Comparison of ENCODE assay signal across 8 cellular contexts in genomic region chr9:22452415-22453010, GRCh38. TPM values are rescaled to one million over a fixed set of nuclear protein-coding genes. Genes with fewer than 3 reads are reported as not detected.
DNase-seq lines count a peak whose midpoint lies in the region; ATAC-seq, FAIRE-seq and TF ChIP-seq lines count a peak whose summit lies in the region.

No MANE protein-coding gene starts in this region.

- H3K27ac ChIP-seq in OCI-LY3 (ENCODE audit: low read length) (no peak overlapping the region), GM12878 (ENCODE audit: control insufficient read depth, insufficient read depth) (no peak overlapping the region), liver (ENCODE audit: low read depth in 1 of 2, low read length in 2 of 2) (no peak overlapping the region)

- DNase-seq in NCI-H82 (lab: John Stamatoyannopoulos, UW) (peak; percentile 71), NCI-H82 treated with DMSO at 0.1 percent for 48 hours (lab: John Stamatoyannopoulos, UW; ENCODE audit: unreplicated experiment) (no peak), GM12878 (ENCODE audit: low read depth, low spot score) (no peak)
- DNase-seq in stimulated activated naive CD8-positive, alpha-beta T cell treated with anti-CD3 and anti-CD28 coated beads, Interleukin-15, amount 100 ng/mL, for 72 hours: peak; percentile 19 to 23

- H3K9ac ChIP-seq in OCI-LY3 (ENCODE audit: low read length) (peak overlapping the region; percentile 27; the same call in 1 of the 2 replicates), GM12878 (ENCODE audit: control insufficient read depth, insufficient read depth, low read length) (no peak overlapping the region), liver (ENCODE audit: low read depth in 1 of 2, low read length in 2 of 2) (peak overlapping the region in 1 of 2 donors; percentile 18)

- H3K27ac Mint-ChIP-seq in stimulated activated naive CD8-positive, alpha-beta T cell treated with anti-CD3 and anti-CD28 coated beads, Interleukin-15, amount 100 ng/mL, for 72 hours: no peak overlapping the region

- CTCF ChIA-PET in GM12878 (lab: Yijun Ruan, JAX): interaction anchor here (0.6 to 3.0 kb wide), 29 partner anchors 8 to 1073 kb away, joined by 3 to 49 read pairs (median 3); partner anchors contain the start of gene CDKN2B

- no peak for TF ChIP-seq POLR2A in GM12878 (IDR thresholded peaks at IDR 0.05; ENCODE audit: low read depth, low read length)

- in situ Hi-C loops in GM12878 (cut with MboI): loop anchor here (5.0 kb wide), 2 partner anchors 205 to 640 kb away; no protein-coding TSS in a partner anchor

- H3K4me3 Mint-ChIP-seq in stimulated activated naive CD8-positive, alpha-beta T cell treated with anti-CD3 and anti-CD28 coated beads, Interleukin-15, amount 100 ng/mL, for 72 hours: no peak overlapping the region

- FAIRE-seq in GM12878 (lab: Jason Lieb, UNC): peak; percentile 23

- H3K27me3 Mint-ChIP-seq in stimulated activated naive CD8-positive, alpha-beta T cell treated with anti-CD3 and anti-CD28 coated beads, Interleukin-15, amount 100 ng/mL, for 72 hours: peaks cover 31% of the 10 kb centered on the region

- no peaks in the 10 kb centered on the region for H3K4me1 Mint-ChIP-seq in stimulated activated naive CD8-positive, alpha-beta T cell treated with anti-CD3 and anti-CD28 coated beads, Interleukin-15, amount 100 ng/mL, for 72 hours

- POLR2A ChIA-PET in GM12878 (lab: Charles Lee): no interaction called here

- peak overlapping the region; percentile 61 for H3K4me3 ChIP-seq in OCI-LY3 (ENCODE audit: low read length)
- no peak overlapping the region for H3K4me3 ChIP-seq in GM12878
- H3K4me3 ChIP-seq in liver (ENCODE audit: low read depth in 1 of 3, low read length in 3 of 3): no peak overlapping the region

- H2AFZ ChIP-seq in OCI-LY3 (ENCODE audit: low read depth, low read length) (0 out of 2 replicates have a peak overlapping the region, but pooled peaks have one; percentile 28), GM12878 (ENCODE audit: control insufficient read depth, low read depth, low read length) (no peak overlapping the region)

- peak; percentile 62 for TF ChIP-seq RAD21 in GM12878 (IDR thresholded peaks at IDR 0.05; ENCODE audit: insufficient read depth, low read depth, low read length)
- TF ChIP-seq RAD21 in liver (IDR thresholded peaks at IDR 0.05): peak; percentile 89

- H3K36me3 ChIP-seq in OCI-LY3 (replicated peaks; ENCODE audit: low read depth, low read length) (no peaks in the 10 kb centered on the region), GM12878 (ENCODE audit: control insufficient read depth in 2 of 2, insufficient read depth in 2 of 2, low read length in 1 of 2) (no peaks in the 10 kb centered on the region), liver (ENCODE audit: control insufficient read depth in 4 of 4, insufficient read depth in 3 of 4, low read depth in 1 of 4, low read length in 3 of 4) (peaks cover 0 to 4% (median 0%) of the 10 kb centered on the region in 4 donors)

- intact Hi-C loops in GM12878 (cut with micrococcal nuclease; ENCODE audit: unreplicated experiment): loop anchor here (1.0 kb wide), 3 partner anchors 145 to 639 kb away; no protein-coding TSS in a partner anchor

- H3K79me2 ChIP-seq in OCI-LY3 (ENCODE audit: low read length): no peaks in the 10 kb centered on the region
- no peaks in the 10 kb centered on the region for H3K79me2 ChIP-seq in GM12878 (ENCODE audit: control insufficient read depth, insufficient read depth, low read length)

- WGBS in GM12878 (ENCODE audit: insufficient coverage, insufficient replicate concordance, low lambda C conversion rate, missing lambda C conversion rate): 0% methylated on average over 4 of the region's 4 CpGs
- WGBS in liver: 9% methylated on average over 4 of the region's 4 CpGs

- TF ChIP-seq CTCF in OCI-LY3 (IDR thresholded peaks at IDR 0.05; ENCODE audit: low read depth, low read length): peak; percentile 95
- TF ChIP-seq CTCF in GM12878 (IDR thresholded peaks at IDR 0.05 in 2 of 3, conservative IDR thresholded peaks at IDR 0.05 in 1 of 3; ENCODE audit: control insufficient read depth in 2 of 3, extremely low read depth in 1 of 3, insufficient read depth in 1 of 3, low read depth in 3 of 3, low read length in 3 of 3): peak; percentile 70 to 73 (median 71)
- TF ChIP-seq CTCF in liver (IDR thresholded peaks at IDR 0.05; ENCODE audit: low read depth, low read length, missing input control): peak; percentile 92

- ATAC-seq in HG03060 (IDR thresholded peaks at IDR 0.05; ENCODE audit: low read depth, unreplicated experiment): peak; percentile 46
- ATAC-seq in GM12878: peak; percentile 73
- ATAC-seq in stimulated activated naive CD8-positive, alpha-beta T cell treated with anti-CD3 and anti-CD28 coated beads, Interleukin-15, amount 100 ng/mL, for 72 hours: no peak
- ATAC-seq in GM19328 (IDR thresholded peaks at IDR 0.05; ENCODE audit: unreplicated experiment): no peak

- SMC1A ChIA-PET in GM12878 (lab: Charles Lee; ENCODE audit: uncharacterized antibody, unreplicated experiment): interaction anchor here (0.7 to 2.5 kb wide), 15 partner anchors 11 to 639 kb away, joined by 3 to 21 read pairs (median 4); no protein-coding TSS in a partner anchor

- H3K4me2 ChIP-seq in OCI-LY3 (ENCODE audit: low read length) (peak overlapping the region; percentile 68), GM12878 (ENCODE audit: control insufficient read depth, insufficient read depth) (no peak overlapping the region)

- H4K20me1 ChIP-seq in OCI-LY3 (ENCODE audit: insufficient read depth, low read length) (no peaks in the 10 kb centered on the region), GM12878 (ENCODE audit: control insufficient read depth, insufficient read depth) (no peaks in the 10 kb centered on the region)

- TF ChIP-seq EP300 in GM12878 (IDR thresholded peaks at IDR 0.05; ENCODE audit: borderline replicate concordance in 1 of 2, control insufficient read depth in 1 of 2, low read depth in 2 of 2, low read length in 2 of 2): no peak

- no TSS peak for BruUV-seq in GM12878 (replicated peaks; lab: Mats Ljungman, UMichigan)

- H3K27me3 ChIP-seq in OCI-LY3 (ENCODE audit: low read depth, low read length): peaks cover 10% of the 10 kb centered on the region
- peaks cover 0 to 1% of the 10 kb centered on the region in 2 experiments; a peak in 1 of 4 replicates for H3K27me3 ChIP-seq in GM12878 (replicated peaks in 1 of 2; ENCODE audit: control insufficient read depth in 2 of 2, insufficient read depth in 2 of 2, low read length in 1 of 2)
- H3K27me3 ChIP-seq in liver (ENCODE audit: control insufficient read depth in 4 of 4, insufficient read depth in 4 of 4, low read length in 3 of 4): no peaks in the 10 kb centered on the region

- H3K4me1 ChIP-seq in OCI-LY3 (ENCODE audit: low read length) (peaks cover 17% of the 10 kb centered on the region), GM12878 (ENCODE audit: control insufficient read depth, insufficient read depth, low read length) (no peaks in the 10 kb centered on the region), liver (ENCODE audit: control insufficient read depth in 4 of 4, insufficient read depth in 4 of 4, low read length in 3 of 4) (peaks cover 0 to 32% (median 22%) of the 10 kb centered on the region in 4 donors)

- H3K9me3 ChIP-seq in OCI-LY3 (ENCODE audit: insufficient read depth, low read length): no peaks in the 10 kb centered on the region
- no peaks in the 10 kb centered on the region for H3K9me3 ChIP-seq in GM12878 (replicated peaks; ENCODE audit: control insufficient read depth, insufficient read depth, low read length)
- H3K9me3 ChIP-seq in liver (ENCODE audit: control insufficient read depth in 4 of 4, low read length in 3 of 4): no peaks in the 10 kb centered on the region

- RAD21 ChIA-PET in GM12878 (lab: Charles Lee; ENCODE audit: unreplicated experiment): interaction anchor here (0.7 to 2.3 kb wide), 15 partner anchors 21 to 639 kb away, joined by 3 to 21 read pairs (median 4); no protein-coding TSS in a partner anchor

- no peaks in the 10 kb centered on the region for H3K9me3 Mint-ChIP-seq in stimulated activated naive CD8-positive, alpha-beta T cell treated with anti-CD3 and anti-CD28 coated beads, Interleukin-15, amount 100 ng/mL, for 72 hours

TF ChIP-seq in GM12878, 131 proteins besides CTCF, POLR2A, EP300 and RAD21:
- peak; percentile 81 for TF ChIP-seq SMC3 (IDR thresholded peaks at IDR 0.05; ENCODE audit: borderline replicate concordance, low read length)
- TF ChIP-seq NRF1 (conservative IDR thresholded peaks at IDR 0.05; ENCODE audit: low read depth, low read length): no peak
TF ChIP-seq in GM12878: peak in this region for 1.

RNA-seq across cellular contexts. Expression of gene DMRTA1, which starts 5.9 kb away (rescaled TPM):
- total RNA-seq in GM12878 (2013; cell fraction: nucleolus; rRNA removed): not detected in 2 replicates
- total RNA-seq in GM12878 (2014; rRNA removed): not detected in 2 replicates
- total RNA-seq in GM12878 (2014; rRNA removed; fragmentation: Illumina TruSeq; extraction: Trizol): not detected in 2 replicates
- total RNA-seq in GM12878 (2021): not detected in 2 replicates
- not detected for polyA plus RNA-seq in GM12878 (2011; ENCODE audit: low read depth)
- not detected in 2 replicates for polyA plus RNA-seq in GM12878 (2011; rRNA removed)
- 0.02 TPM in 1 of 2 replicates, not detected in the other for polyA plus RNA-seq in GM12878 (2011; cell fraction: cytosol; rRNA removed)
- polyA plus RNA-seq in GM12878 (2011; cell fraction: nucleus; rRNA removed): 0.03 TPM in 1 of 2 replicates, not detected in the other
- polyA plus RNA-seq in GM12878 (2012): not detected in 2 replicates
- not detected in 2 replicates for polyA plus RNA-seq in GM12878 (2014; fragmentation: Illumina TruSeq; extraction: Trizol)
- polyA plus RNA-seq in GM12878 (2014; fragmentation: Nextera tagmentation; extraction: Ambion mirVana): not detected
- not detected in 2 replicates for polyA plus RNA-seq in GM12878 (2014; rRNA removed)
- not detected for polyA plus RNA-seq in GM12878 (2016; fragmentation: Nextera tagmentation; extraction: Ambion mirVana)
- 0.07 TPM in 1 of 2 replicates, not detected in the other for polyA minus RNA-seq in GM12878 (2011; rRNA and poly(A)+ RNA removed)
- not detected in 2 replicates for polyA minus RNA-seq in GM12878 (2011; cell fraction: cytosol; rRNA and poly(A)+ RNA removed)
- not detected in 2 replicates for polyA minus RNA-seq in GM12878 (2011; cell fraction: nucleus; rRNA and poly(A)+ RNA removed)
- total RNA-seq in liver: 10 to 100 TPM in 1 of 2 donors, 1 to 10 TPM in 1; 1.4 to 11.6 TPM
- 1 to 10 TPM; 4.2 to 4.7 TPM for polyA plus RNA-seq in liver

Comparison
In these comparisons a context has a peak if more than half of its experiments do, and no peak if none do; other contexts are left out.
1. DNase-seq: peak in NCI-H82 (single experiment) and stimulated activated naive CD8-positive, alpha-beta T cell treated with anti-CD3 and anti-CD28 coated beads, Interleukin-15, amount 100 ng/mL, for 72 hours (2 of 2); none in NCI-H82 treated with DMSO at 0.1 percent for 48 hours (single experiment) and GM12878 (single experiment).
2. ATAC-seq: peak in HG03060 (single experiment) and GM12878 (single experiment); none in stimulated activated naive CD8-positive, alpha-beta T cell treated with anti-CD3 and anti-CD28 coated beads, Interleukin-15, amount 100 ng/mL, for 72 hours (single experiment) and GM19328 (single experiment).
3. Peak in every context shown above with its lines, with median percentiles within 50 percentile points of each other: CTCF ChIP-seq.